Comparison of ENCODE assay signal across 19 cellular contexts in genomic region chr11:114153224-114153623, GRCh38.
DNase-seq lines count a peak whose midpoint lies in the region; ATAC-seq and TF ChIP-seq lines count a peak whose summit lies in the region.
"Had no signal": no experiment of that assay in that cellular context is flagged by ENCODE, and none has a peak within 500 bp of the region (broad histone marks: within the 10 kb centered on the region; RNA-seq: fewer than 3 reads in every experiment).

No MANE protein-coding gene starts in this region.

- no peak overlapping the region for H3K4me3 ChIP-seq in esophagus muscularis mucosa
- no peak overlapping the region for H3K4me3 ChIP-seq in psoas muscle
- H3K4me3 ChIP-seq in upper lobe of left lung: no peak overlapping the region
- H3K4me3 ChIP-seq: BLaER1 treated with 17β-estradiol and CSF1 and Interleukin-3, amounts not matched to agents 10 nM and 100 nM; SJCRH30 had no signal

- H3K36me3 ChIP-seq in esophagus muscularis mucosa (peaks cover 16 to 31% (median 28%) of the 10 kb centered on the region in 4 donors), psoas muscle (ENCODE audit: insufficient read depth in 1 of 2, low read depth in 1 of 2) (peaks cover 0 to 3% of the 10 kb centered on the region in 2 donors), upper lobe of left lung (peaks cover 9 to 37% (median 16%) of the 10 kb centered on the region in 4 donors)
- H3K36me3 ChIP-seq: BLaER1 treated with 17β-estradiol and CSF1 and Interleukin-3, amounts not matched to agents 10 nM and 100 nM; SJCRH30 had no signal

- no peak for TF ChIP-seq POLR2A in esophagus muscularis mucosa (IDR thresholded peaks at IDR 0.05; ENCODE audit: low read depth)
- TF ChIP-seq POLR2A in upper lobe of left lung (IDR thresholded peaks at IDR 0.05): no peak

- no peak for TF ChIP-seq EP300 in esophagus muscularis mucosa (IDR thresholded peaks at IDR 0.05)
- TF ChIP-seq EP300 in upper lobe of left lung (IDR thresholded peaks at IDR 0.05): no peak

- peak; percentile 1 for DNase-seq in activated effector memory CD4-positive, alpha-beta T cell treated with anti-CD3 and anti-CD28 coated beads, Interleukin-2, amount 50 U/mL, for 16 hours
- DNase-seq in activated effector memory CD4-positive, alpha-beta T cell treated with Interleukin-2 at 50 U/mL for 16 hours: no peak
- DNase-seq in esophagus muscularis mucosa (ENCODE audit: extremely low spot score) (no peak), psoas muscle (peak in 1 of 2 donors; percentile 62), upper lobe of left lung (no peak), NCI-H226 (no peak), DMS 273 (lab: John Stamatoyannopoulos, UW; ENCODE audit: unreplicated experiment) (no peak)
- DNase-seq: 8988T; activated CD4-positive, alpha-beta T cell treated with anti-CD3 and anti-CD28 coated beads for 1 hour; DMS53; endodermal cell; H7; MV-4-11; NCI-H1930; NCI-H510A treated with DMSO at 0.1 percent for 48 hours; SJCRH30; stimulated activated naive CD8-positive, alpha-beta T cell treated with anti-CD3 and anti-CD28 coated beads, Interleukin-15, amount 100 ng/mL, for 72 hours had no signal

- H3K4me1 ChIP-seq in esophagus muscularis mucosa: peaks cover 98 to 100% (median 99%) of the 10 kb centered on the region in 4 donors
- peaks cover 94% of the 10 kb centered on the region for H3K4me1 ChIP-seq in psoas muscle
- peaks cover 90 to 100% (median 95%) of the 10 kb centered on the region in 4 donors for H3K4me1 ChIP-seq in upper lobe of left lung
- H3K4me1 ChIP-seq: SJCRH30 had no signal

- 92% methylated on average over 4 of the region's 4 CpGs for WGBS in esophagus muscularis mucosa
- 44 to 79% (median 57%) methylated on average over 4 of the region's 4 CpGs for WGBS in psoas muscle, 3 donors
- 77 to 94% methylated on average over 4 of the region's 4 CpGs for WGBS in upper lobe of left lung, 2 donors

- peak in 3 of 4 donors; percentile 7 to 56 (median 35) for ATAC-seq in psoas muscle
- ATAC-seq in upper lobe of left lung (ENCODE audit: low FRiP score in 2 of 2): no peak
- no peak for ATAC-seq in HG03439 (IDR thresholded peaks at IDR 0.05; ENCODE audit: unreplicated experiment)
- ATAC-seq: stimulated activated naive CD8-positive, alpha-beta T cell treated with anti-CD3 and anti-CD28 coated beads, Interleukin-15, amount 100 ng/mL, for 72 hours had no signal

- H3K9me3 ChIP-seq in esophagus muscularis mucosa (no peaks in the 10 kb centered on the region), psoas muscle (no peaks in the 10 kb centered on the region), upper lobe of left lung (no peaks in the 10 kb centered on the region)
- H3K9me3 ChIP-seq: BLaER1 treated with 17β-estradiol and CSF1 and Interleukin-3, amounts not matched to agents 10 nM and 100 nM; SJCRH30 had no signal

- peak overlapping the region; percentile 97 to 100 (median 98) for H3K27ac ChIP-seq in esophagus muscularis mucosa (replicated peaks in 1 of 4)
- H3K27ac ChIP-seq in psoas muscle: peak overlapping the region; percentile 99
- peak overlapping the region; percentile 95 to 99 (median 96) for H3K27ac ChIP-seq in upper lobe of left lung
- H3K27ac ChIP-seq: BLaER1 treated with 17β-estradiol and CSF1 and Interleukin-3, amounts not matched to agents 10 nM and 100 nM; SJCRH30 had no signal

- H3K27me3 ChIP-seq in esophagus muscularis mucosa (no peaks in the 10 kb centered on the region), psoas muscle (ENCODE audit: insufficient read depth in 3 of 3, low read length in 2 of 3) (no peaks in the 10 kb centered on the region), upper lobe of left lung (no peaks in the 10 kb centered on the region)
- H3K27me3 ChIP-seq: SJCRH30 had no signal

- intact Hi-C loops in esophagus muscularis mucosa (cut with DNase I) (no loop called here), psoas muscle (cut with DNase I) (no loop called here)

- TF ChIP-seq CTCF in esophagus muscularis mucosa (IDR thresholded peaks at IDR 0.05) (no peak), psoas muscle (IDR thresholded peaks at IDR 0.05) (no peak), upper lobe of left lung (IDR thresholded peaks at IDR 0.05) (no peak)

Comparison
In these comparisons a context has a peak if more than half of its experiments do, and no peak if none do; other contexts are left out.
1. ATAC-seq: peak in psoas muscle (3 of 4); none in upper lobe of left lung (0 of 2) and HG03439 (single experiment).
2. Peak in every context shown above with its lines, with median percentiles within 50 percentile points of each other: H3K27ac ChIP-seq.